In genomic region chr19:34313188-34313587, GRCh38 we compare ENCODE assay signal across 13 cellular contexts. TPM values are rescaled to one million over a fixed set of nuclear protein-coding genes. Genes with fewer than 3 reads are reported as not detected.
DNase-seq lines count a peak whose midpoint lies in the region; ATAC-seq, FAIRE-seq and TF ChIP-seq lines count a peak whose summit lies in the region.
"Had no signal": no experiment of that assay in that cellular context is flagged by ENCODE, and none has a peak within 500 bp of the region (broad histone marks: within the 10 kb centered on the region; RNA-seq: fewer than 3 reads in every experiment).

No MANE protein-coding gene starts in this region.

- DNase-seq in H54 (ENCODE audit: insufficient read length, low spot score) (peak; percentile 82), amniotic stem cell (lab: John Stamatoyannopoulos, UW) (peak; percentile 16), small intestine (peak; percentile 46), NCI-H446 (lab: John Stamatoyannopoulos, UW) (no peak)
- DNase-seq in stimulated activated CD4-positive, alpha-beta T cell treated with anti-CD3 and anti-CD28 coated beads, Interleukin-4, amount 100 ng/mL, for 4 hours = no peak
- DNase-seq: activated CD8-positive, alpha-beta memory T cell treated with anti-CD3 and anti-CD28 coated beads for 24 hours; activated naive CD4-positive, alpha-beta T cell treated with anti-CD3 and anti-CD28 coated beads for 36 hours; mesendoderm; NCI-H510A; psoas muscle had no signal

- no peak for TF ChIP-seq EP300 in gastroesophageal sphincter (IDR thresholded peaks at IDR 0.05)

- 88 to 92% methylated on average over 4 to 6 of the region's 6 CpGs for WGBS in gastroesophageal sphincter (ENCODE audit: low coverage in 1 of 2), 2 donors
- WGBS in small intestine, 3 donors = 69 to 72% (median 71%) methylated on average over 6 of the region's 6 CpGs

- H3K27me3 ChIP-seq in gastroesophageal sphincter (no peaks in the 10 kb centered on the region), small intestine (ENCODE audit: control insufficient read depth in 2 of 2, insufficient read depth in 2 of 2, low read length in 2 of 2) (no peaks in the 10 kb centered on the region)

- TF ChIP-seq POLR2A in H54 (IDR thresholded peaks at IDR 0.05; ENCODE audit: low read depth, low read length) (no peak), gastroesophageal sphincter (IDR thresholded peaks at IDR 0.05) (no peak)

- H3K4me1 ChIP-seq in gastroesophageal sphincter (peaks cover 0 to 12% (median 0%) of the 10 kb centered on the region in 3 donors), small intestine (ENCODE audit: control insufficient read depth in 2 of 2, insufficient read depth in 1 of 2, low read depth in 1 of 2, low read length in 1 of 2) (peaks cover 2 to 5% of the 10 kb centered on the region in 2 donors)

- H3K4me3 ChIP-seq in gastroesophageal sphincter = no peak overlapping the region
- no peak overlapping the region for H3K4me3 ChIP-seq in small intestine (ENCODE audit: low read depth in 1 of 2, low read length in 2 of 2)
- H3K4me3 ChIP-seq: psoas muscle had no signal

- FAIRE-seq in H54 (lab: Jason Lieb, UNC) = peak; percentile 87
- no peak for FAIRE-seq in small intestine (lab: Jason Lieb, UNC)

- H3K9me3 ChIP-seq in gastroesophageal sphincter (no peaks in the 10 kb centered on the region), small intestine (ENCODE audit: control insufficient read depth, low read depth) (no peaks in the 10 kb centered on the region)
- H3K9me3 ChIP-seq: psoas muscle had no signal

- H3K27ac ChIP-seq in gastroesophageal sphincter = no peak overlapping the region
- H3K27ac ChIP-seq in small intestine (ENCODE audit: low read depth in 1 of 2, low read length in 1 of 2) = peak overlapping the region in 1 of 2 donors; percentile 25
- H3K27ac ChIP-seq: psoas muscle had no signal

- peak; percentile 48 for ATAC-seq in gastroesophageal sphincter
- no peak for ATAC-seq in HG03135 (IDR thresholded peaks at IDR 0.05; ENCODE audit: unreplicated experiment)
- ATAC-seq in HG03521 (IDR thresholded peaks at IDR 0.05; ENCODE audit: unreplicated experiment) = no peak

- H3K36me3 ChIP-seq in gastroesophageal sphincter = no peaks in the 10 kb centered on the region
- no peaks in the 10 kb centered on the region for H3K36me3 ChIP-seq in small intestine (ENCODE audit: control insufficient read depth in 2 of 2, insufficient read depth in 2 of 2, low read length in 2 of 2)

- TF ChIP-seq CTCF in gastroesophageal sphincter (IDR thresholded peaks at IDR 0.05) = no peak

RNA-seq across cellular contexts. Expression of gene GPI, which starts 51.8 kb away (rescaled TPM):
- 100 to 1,000 TPM in 3 of 4 donors, 10 to 100 TPM in 1; 86.6 to 324 (median 222) TPM for total RNA-seq in gastroesophageal sphincter
- polyA plus RNA-seq in small intestine = 100 to 1,000 TPM in 2 of 3 donors, 10 to 100 TPM in 1; 98.6 to 199 (median 129) TPM

RNA-seq across cellular contexts. Expression of gene GARRE1, which starts 58.8 kb away (rescaled TPM):
- 10 to 100 TPM; 14.3 to 30.3 (median 21.9) TPM for total RNA-seq in gastroesophageal sphincter
- polyA plus RNA-seq in small intestine = 10 to 100 TPM in 1 of 3 donors, 1 to 10 TPM in 2; 2.7 to 10.9 (median 3.0) TPM

Comparison
In these comparisons a context has a peak if more than half of its experiments do, and no peak if none do; other contexts are left out.
1. DNase-seq: peak in H54 (single experiment), amniotic stem cell (single experiment) and small intestine (single experiment); none in stimulated activated CD4-positive, alpha-beta T cell treated with anti-CD3 and anti-CD28 coated beads, Interleukin-4, amount 100 ng/mL, for 4 hours (0 of 2) and NCI-H446 (0 of 2).